In genomic region chr4:102439835-102440234, GRCh38 we compare ENCODE assay signal across 1 cellular context.
TF ChIP-seq lines count a peak whose summit lies in the region.

No MANE protein-coding gene starts in this region.

TF ChIP-seq in GM23338, 12 proteins besides CTCF, POLR2A, EP300 and RAD21 (continued from another document):
- TF ChIP-seq ZNF462 (CRISPR knock-in tag; IDR thresholded peaks at IDR 0.05): no peak
